Comparison of ENCODE assay signal across 29 cellular contexts in genomic region chr14:88910386-88910785, GRCh38.
"Had no signal": no experiment of that assay in that cellular context is flagged by ENCODE, and none has a peak within 500 bp of the region (broad histone marks: within the 10 kb centered on the region; RNA-seq: fewer than 3 reads in every experiment).

No MANE protein-coding gene starts in this region.

- H3K27me3 ChIP-seq: adrenal gland, body of pancreas, neutrophil, pancreas, right atrium auricular region had no signal

- H3K4me3 ChIP-seq: adrenal gland, body of pancreas, left lung, lower lobe of right lung, pancreas, right atrium auricular region, smooth muscle cell, suprapubic skin, tibial artery had no signal

- H3K4me1 Mint-ChIP-seq: activated naive CD8-positive, alpha-beta T cell treated with anti-CD3 and anti-CD28 coated beads for 36 hours; endodermal cell had no signal

- H3K4me3 Mint-ChIP-seq: activated naive CD4-positive, alpha-beta T cell treated with anti-CD3 and anti-CD28 coated beads for 36 hours; activated naive CD8-positive, alpha-beta T cell treated with anti-CD3 and anti-CD28 coated beads for 36 hours; activated T-helper 1 cell treated with anti-CD3 and anti-CD28 coated beads, Interleukin-12 subunit alpha, Interleukin-12 subunit beta, Interleukin-2, Interleukin-4 antibody, amounts not matched to agents 30 ng/mL and 10 ng/mL and 1 ng/mL, durations not matched to agents 14 hours and 24 hours and 36 hours; endodermal cell; natural killer cell treated with Interleukin-12 subunit alpha and Interleukin-12 subunit beta and Interleukin-15 and Interleukin-18, amount 100 ng/mL, for 72 hours; T-helper 2 cell treated with Interferon-gamma antibody and Interleukin-4, amounts not matched to agents 5 μg/mL and 100 μg/mL, for 36 hours had no signal

- H3K36me3 Mint-ChIP-seq: activated naive CD8-positive, alpha-beta T cell treated with anti-CD3 and anti-CD28 coated beads for 36 hours had no signal

- H3K27ac ChIP-seq: adrenal gland, body of pancreas, left lung, lower lobe of right lung, neutrophil, pancreas, right atrium auricular region, suprapubic skin, tibial artery had no signal

- H3K9me3 Mint-ChIP-seq: activated naive CD8-positive, alpha-beta T cell treated with anti-CD3 and anti-CD28 coated beads for 36 hours; activated T-helper 1 cell treated with anti-CD3 and anti-CD28 coated beads, Interleukin-12 subunit alpha, Interleukin-12 subunit beta, Interleukin-2, Interleukin-4 antibody, amounts not matched to agents 30 ng/mL and 10 ng/mL and 1 ng/mL, durations not matched to agents 14 hours and 24 hours and 36 hours; natural killer cell treated with Interleukin-12 subunit alpha and Interleukin-12 subunit beta and Interleukin-15 and Interleukin-18, amount 100 ng/mL, for 72 hours had no signal

- DNase-seq: activated CD4-positive, alpha-beta T cell treated with anti-CD3 and anti-CD28 coated beads for 4 hours; activated CD4-positive, alpha-beta T cell treated with anti-CD3 and anti-CD28 coated beads, Interleukin-2, amount 50 U/mL, for 4 hours; activated CD4-positive, CD25-positive, alpha-beta regulatory T cell; activated CD8-positive, alpha-beta memory T cell treated with anti-CD3 and anti-CD28 coated beads, Interleukin-2, amount 50 U/mL, for 4 hours; activated effector memory CD4-positive, alpha-beta T cell treated with anti-CD3 and anti-CD28 coated beads, Interleukin-2, amount 50 U/mL, for 16 hours; activated naive CD4-positive, alpha-beta T cell treated with anti-CD3 and anti-CD28 coated beads for 36 hours; activated naive CD8-positive, alpha-beta T cell treated with anti-CD3 and anti-CD28 coated beads for 36 hours; activated T-cell treated with anti-CD3 and anti-CD28 coated beads, Interleukin-2, amount 50 U/mL, for 1 hour; adrenal gland; aorta; body of pancreas; cortex of kidney; foreskin melanocyte; left lung; lower lobe of right lung; stimulated activated CD4-positive, alpha-beta T cell treated with anti-CD3 and anti-CD28 coated beads, Interleukin-15, amount 100 ng/mL, for 24 hours; stimulated activated CD4-positive, alpha-beta T cell treated with anti-CD3 and anti-CD28 coated beads, Interleukin-2, amount 100 ng/mL, for 24 hours; stimulated activated naive CD4-positive, alpha-beta T cell; T-helper 1 cell; tibial artery had no signal

- H3K9me3 ChIP-seq: adrenal gland, neutrophil, pancreas had no signal

- H3K27ac Mint-ChIP-seq: activated naive CD4-positive, alpha-beta T cell treated with anti-CD3 and anti-CD28 coated beads for 36 hours; activated naive CD8-positive, alpha-beta T cell treated with anti-CD3 and anti-CD28 coated beads for 36 hours; activated T-helper 1 cell treated with anti-CD3 and anti-CD28 coated beads, Interleukin-12 subunit alpha, Interleukin-12 subunit beta, Interleukin-2, Interleukin-4 antibody, amounts not matched to agents 30 ng/mL and 10 ng/mL and 1 ng/mL, durations not matched to agents 14 hours and 24 hours and 36 hours; endodermal cell; natural killer cell treated with Interleukin-12 subunit alpha and Interleukin-12 subunit beta and Interleukin-15 and Interleukin-18, amount 100 ng/mL, for 72 hours; T-helper 2 cell treated with Interferon-gamma antibody and Interleukin-4, amounts not matched to agents 5 μg/mL and 100 μg/mL, for 36 hours had no signal

- H3K36me3 ChIP-seq: adrenal gland, left lung, lower lobe of right lung, neutrophil, pancreas, right atrium auricular region, suprapubic skin, tibial artery had no signal

- H3K4me1 ChIP-seq: adrenal gland, body of pancreas, left lung, lower lobe of right lung, pancreas, right atrium auricular region, suprapubic skin, tibial artery had no signal
